8 cellular contexts compared by ENCODE assay signal in the genomic region with DNA sequence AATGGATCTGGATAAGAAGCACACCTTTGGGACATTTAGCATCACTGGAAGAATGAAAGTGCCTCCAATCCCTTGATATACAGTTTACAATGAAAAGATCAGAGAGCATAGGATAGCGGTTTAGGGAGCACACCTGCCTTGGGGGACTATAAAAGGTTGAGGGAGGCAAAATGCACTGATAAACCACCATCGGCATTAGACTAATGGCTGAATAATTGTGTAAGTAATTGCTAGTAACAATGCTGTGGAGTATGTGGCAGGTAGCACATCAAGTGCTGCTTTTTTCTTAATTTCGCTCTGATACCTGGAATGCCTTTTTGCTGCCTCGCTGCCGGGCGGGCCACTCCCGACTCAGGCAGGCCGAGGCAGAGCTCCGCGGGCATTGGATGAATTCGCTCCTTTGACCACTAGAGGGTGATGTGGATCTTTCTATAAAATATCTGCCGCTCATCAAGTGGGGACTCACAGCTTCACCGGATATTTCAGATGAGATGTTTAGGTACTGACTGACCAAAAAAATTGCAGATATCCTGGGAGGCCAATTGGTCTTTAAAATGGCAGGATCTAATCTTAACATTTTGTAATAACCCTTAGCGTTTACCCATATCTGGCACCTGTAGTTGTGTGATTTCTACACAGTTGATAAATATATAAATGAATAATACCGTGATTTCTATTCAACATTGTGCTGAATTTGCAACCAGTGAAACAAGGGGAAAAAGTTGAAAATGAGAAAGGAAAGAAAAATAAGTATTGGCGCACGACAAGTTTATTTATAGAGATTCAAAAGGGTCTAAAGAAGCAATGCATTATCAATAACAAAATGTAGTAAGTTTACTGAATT.
DNase-seq lines count a peak whose midpoint lies in the region; ATAC-seq, FAIRE-seq and TF ChIP-seq lines count a peak whose summit lies in the region.

No MANE protein-coding gene starts in this region.

- ATAC-seq in GM21526 (IDR thresholded peaks at IDR 0.05; ENCODE audit: low FRiP score, unreplicated experiment): peak; percentile 97
- ATAC-seq in PC-3: peak; percentile 96

- H3K9me3 ChIP-seq in PC-3 (ENCODE audit: low read length) (no peaks in the 10 kb centered on the region), uterus (no peaks in the 10 kb centered on the region)

- intact Hi-C loops in PC-3 (cut with micrococcal nuclease) (loop anchor here (2.0 to 10.0 kb wide), 5 partner anchors 28 to 582 kb away; no protein-coding TSS in a partner anchor), uterus (cut with DNase I; ENCODE audit: low total_unique reads) (no loop called here)

- H3K27me3 ChIP-seq in PC-3 (ENCODE audit: low read length) (peaks cover 7% of the 10 kb centered on the region; the same call in 1 of the 2 replicates), uterus (no peaks in the 10 kb centered on the region)

- H3K4me1 ChIP-seq in PC-3 (ENCODE audit: insufficient read depth, low read length): no peaks in the 10 kb centered on the region; the same call in 1 of the 2 replicates
- H3K4me1 ChIP-seq in uterus: no peaks in the 10 kb centered on the region

- H3F3A ChIP-seq in PC-3 (ENCODE audit: low read length, unreplicated experiment): no peaks in the 10 kb centered on the region

- CTCF ChIA-PET in PC-3 (lab: Charles Lee): interaction anchor here (0.5 to 1.7 kb wide), 11 partner anchors 24 to 585 kb away, joined by 3 to 40 read pairs (median 5); no protein-coding TSS in a partner anchor

- POLR2A ChIA-PET in PC-3 (lab: Charles Lee; ENCODE audit: unreplicated experiment): interaction anchor here (0.6 kb wide), 1 partner anchor 180 kb away, joined by 3 read pairs; no protein-coding TSS in a partner anchor

- peak; percentile 87 for DNase-seq in ELF-1 (ENCODE audit: low read depth, low spot score)
- DNase-seq in HTR-8/SVneo (ENCODE audit: insufficient read length, low spot score): peak; percentile 51
- DNase-seq in PC-3: peak; percentile 87
- peak; percentile 19 for DNase-seq in activated T-helper 1 cell treated with Interleukin-2 at 50 U/mL for 16 hours (ENCODE audit: low read depth)
- DNase-seq in fibroblast of the conjunctiva (ENCODE audit: low read depth): peak; percentile 47
- peak; percentile 38 for DNase-seq in occipital lobe (lab: John Stamatoyannopoulos, UW)
- no peak for DNase-seq in uterus

- H3K4me3 ChIP-seq in PC-3 (ENCODE audit: low read length): no peak overlapping the region
- no peak overlapping the region for H3K4me3 ChIP-seq in uterus

- peak overlapping the region; percentile 58 for H3K4me2 ChIP-seq in PC-3 (ENCODE audit: low read length)

- no peaks in the 10 kb centered on the region for H3K79me2 ChIP-seq in PC-3 (ENCODE audit: low read length)

- BruUV-seq in PC-3 (replicated peaks; lab: Mats Ljungman, UMichigan): no TSS peak

- no peak for TF ChIP-seq POLR2A in uterus (IDR thresholded peaks at IDR 0.05)

- H4K20me1 ChIP-seq in PC-3 (ENCODE audit: low read length): no peaks in the 10 kb centered on the region

- H3K27ac ChIP-seq in PC-3 (ENCODE audit: low read length) (no peak overlapping the region), uterus (no peak overlapping the region)

- H3K9me2 ChIP-seq in PC-3 (replicated peaks; ENCODE audit: low read length): no peaks in the 10 kb centered on the region

- H2AFZ ChIP-seq in PC-3 (ENCODE audit: low read length): peak overlapping the region; percentile 67; the same call in 1 of the 2 replicates

- TF ChIP-seq CTCF in PC-3 (conservative IDR thresholded peaks at IDR 0.05; ENCODE audit: low read depth, low read length) (peak; percentile 83), uterus (IDR thresholded peaks at IDR 0.05) (peak; percentile 35 to 52 (median 46))

- no peak overlapping the region for H3K9ac ChIP-seq in PC-3 (ENCODE audit: low read length)

- FAIRE-seq in HTR-8/SVneo (lab: Jason Lieb, UNC): no peak

- H3K36me3 ChIP-seq in PC-3 (ENCODE audit: low read depth, low read length): no peaks in the 10 kb centered on the region
- no peaks in the 10 kb centered on the region for H3K36me3 ChIP-seq in uterus

Comparison
In these comparisons a context has a peak if more than half of its experiments do, and no peak if none do; other contexts are left out.
1. DNase-seq: peak in ELF-1 (single experiment), HTR-8/SVneo (single experiment), PC-3 (single experiment), activated T-helper 1 cell treated with Interleukin-2 at 50 U/mL for 16 hours (single experiment), fibroblast of the conjunctiva (single experiment) and occipital lobe (single experiment); none in uterus (0 of 2).